Comparison of ENCODE assay signal across 1 cellular context in the genomic region with DNA sequence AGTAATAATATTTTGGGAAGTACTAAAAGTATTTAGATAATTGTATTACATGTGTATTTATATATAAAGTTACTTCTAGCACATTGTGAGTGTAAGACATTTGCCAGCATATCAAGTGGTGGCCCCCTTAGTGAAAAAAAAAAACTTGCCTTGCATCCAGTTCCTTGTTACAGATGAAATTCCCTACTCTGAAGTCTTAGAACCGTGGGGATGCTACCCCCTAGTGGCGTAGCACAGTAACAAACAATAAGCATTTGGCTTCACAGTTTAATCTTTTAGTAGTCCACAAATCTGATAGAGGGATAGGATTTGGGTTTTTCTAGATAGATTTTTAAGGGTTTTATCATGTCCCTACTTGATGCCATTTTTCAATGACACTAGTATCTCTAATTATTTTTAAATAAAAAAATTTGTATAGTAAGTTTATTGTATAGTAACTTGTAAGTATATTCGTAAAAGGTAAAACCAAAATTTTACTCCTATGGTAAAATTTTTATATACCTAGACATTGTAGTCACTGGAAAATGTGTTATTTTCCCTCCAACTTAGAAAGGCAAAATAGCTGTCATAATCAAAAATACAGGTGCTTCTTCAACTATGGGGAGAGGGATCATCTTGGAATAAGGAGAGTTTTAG.
TF ChIP-seq lines count a peak whose summit lies in the region.

No MANE protein-coding gene starts in this region.

TF ChIP-seq in neural cell, 6 proteins besides CTCF, POLR2A, EP300 and RAD21 (continued from another document):
- TF ChIP-seq REST (IDR thresholded peaks at IDR 0.05; ENCODE audit: borderline replicate concordance): no peak
